In the genomic region with DNA sequence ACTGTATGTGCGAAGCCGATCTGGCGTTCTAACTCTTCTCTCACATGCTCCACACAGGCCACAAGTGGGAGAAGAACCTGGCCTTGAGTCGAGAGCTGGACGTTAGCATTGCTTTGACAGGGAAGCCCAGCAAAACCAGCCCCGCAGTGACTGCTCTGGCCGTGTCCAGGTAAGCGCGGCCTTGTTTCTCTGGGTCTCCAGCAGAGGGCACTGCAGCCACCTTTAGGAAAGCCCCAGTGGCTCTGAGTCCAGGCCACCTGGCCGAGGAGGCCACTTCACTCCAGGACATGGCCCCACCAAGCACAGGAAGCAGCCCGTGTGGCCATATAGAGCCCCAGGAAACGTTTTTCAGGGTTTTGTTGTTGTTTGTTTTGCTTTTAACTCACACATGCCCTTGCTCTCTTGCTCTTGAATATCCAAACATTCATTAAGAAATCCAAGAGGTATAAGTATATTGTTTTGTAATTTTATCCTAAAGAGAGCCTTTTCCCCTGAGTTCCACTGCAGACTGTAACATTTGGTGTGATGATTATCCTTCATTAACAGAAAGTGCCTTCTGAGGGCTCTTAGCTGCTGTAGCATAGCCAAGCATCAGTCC, we compare ENCODE assay signal across 9 cellular contexts.
A peak's percentile ranks its signal among the peaks of the same experiment; 100 is the strongest.
DNase-seq lines count a peak whose midpoint lies in the region; ATAC-seq and TF ChIP-seq lines count a peak whose summit lies in the region.
"Had no signal": no experiment of that assay in that cellular context is flagged by ENCODE, and none has a peak within 500 bp of the region (broad histone marks: within the 10 kb centered on the region; RNA-seq: fewer than 3 reads in every experiment).

No MANE protein-coding gene starts in this region.

- ATAC-seq in HG02885 (IDR thresholded peaks at IDR 0.05; ENCODE audit: poor library complexity, unreplicated experiment) = peak; percentile 73
- no peak for ATAC-seq in HG02610 (IDR thresholded peaks at IDR 0.05; ENCODE audit: unreplicated experiment)
- no peak for ATAC-seq in HG03095 (IDR thresholded peaks at IDR 0.05; ENCODE audit: unreplicated experiment)
- ATAC-seq: T-cell had no signal

- no peak overlapping the region for H3K4me2 ChIP-seq in SU-DHL-6 (ENCODE audit: low read depth, low read length, poor library complexity, severe bottlenecking)

- no peaks in the 10 kb centered on the region for H3K36me3 ChIP-seq in SU-DHL-6 (ENCODE audit: low read length)

- H3K27me3 ChIP-seq in SU-DHL-6 (ENCODE audit: low read length) = no peaks in the 10 kb centered on the region

- no peaks in the 10 kb centered on the region for H3F3A ChIP-seq in SU-DHL-6 (ENCODE audit: insufficient read depth)

- H3K79me2 ChIP-seq in SU-DHL-6 (ENCODE audit: insufficient read depth, low read length) = no peaks in the 10 kb centered on the region

- H3K9me2 ChIP-seq in SU-DHL-6 (replicated peaks; ENCODE audit: insufficient read depth, low read length) = no peaks in the 10 kb centered on the region

- no peak overlapping the region for H2AFZ ChIP-seq in SU-DHL-6 (ENCODE audit: low read depth, low read length, severe bottlenecking)

- no peak overlapping the region for H3K4me3 ChIP-seq in SU-DHL-6 (ENCODE audit: insufficient read depth, low read length, poor library complexity, severe bottlenecking)

- DNase-seq in DMS53 treated with DMSO at 0.1 percent for 48 hours (lab: John Stamatoyannopoulos, UW; ENCODE audit: unreplicated experiment) (peak; percentile 66), T47D (ENCODE audit: low read depth in 1 of 2, low spot score in 1 of 2) (peak; percentile 51 to 71), iris pigment epithelial cell (ENCODE audit: low read depth) (peak; percentile 21)
- peak; percentile 19 to 35 for DNase-seq in stimulated activated CD4-positive, alpha-beta T cell treated with anti-CD3 and anti-CD28 coated beads, Interleukin-4, amount 100 ng/mL, for 48 hours (ENCODE audit: low read depth in 2 of 2)

- in situ Hi-C loops in T47D (cut with HindIII; ENCODE audit: low pct_unique_long_range_greater_than_20kb, low sequenced_read_pairs) = no loop called here

- no peak overlapping the region for H3K27ac ChIP-seq in SU-DHL-6 (ENCODE audit: low read depth, low read length)

- TF ChIP-seq CTCF in SU-DHL-6 (IDR thresholded peaks at IDR 0.05; ENCODE audit: insufficient read depth, low read length, poor library complexity, severe bottlenecking) = peak; percentile 81

- H4K20me1 ChIP-seq in SU-DHL-6 (ENCODE audit: low read depth, low read length) = no peaks in the 10 kb centered on the region

- no peaks in the 10 kb centered on the region for H3K9me3 ChIP-seq in SU-DHL-6 (ENCODE audit: insufficient read depth, low read length)

- H3K9ac ChIP-seq in SU-DHL-6 (ENCODE audit: low read length) = no peak overlapping the region
